ENCODE assay signal across 7 cellular contexts in genomic region chr1:221741364-221741970, GRCh38. TPM values are rescaled to one million over a fixed set of nuclear protein-coding genes. Genes with fewer than 3 reads are reported as not detected.
A peak's percentile ranks its signal among the peaks of the same experiment; 100 is the strongest.
DNase-seq lines count a peak whose midpoint lies in the region; ATAC-seq, FAIRE-seq and TF ChIP-seq lines count a peak whose summit lies in the region.

No MANE protein-coding gene starts in this region.

- H3K9me1 ChIP-seq in endothelial cell of umbilical vein (replicated peaks; ENCODE audit: control insufficient read depth, extremely low read depth, insufficient read depth, low read length) = no peaks in the 10 kb centered on the region

- H3K27me3 Mint-ChIP-seq in H9 (ENCODE audit: low read depth) = no peaks in the 10 kb centered on the region; the same call in 1 of the 2 replicates

- no peak overlapping the region for H2AFZ ChIP-seq in H9 (ENCODE audit: low read length)
- H2AFZ ChIP-seq in SK-N-SH (ENCODE audit: low read depth) = peak overlapping the region; percentile 82
- peak overlapping the region; percentile 88 for H2AFZ ChIP-seq in endothelial cell of umbilical vein (ENCODE audit: low read depth, low read length)

- dilution Hi-C loops in endothelial cell of umbilical vein (cut with MboI; ENCODE audit: extremely low pct_ligation_motif_present, low sequenced_read_pairs) = no loop called here

- no peak for TF ChIP-seq POLR2A in endothelial cell of umbilical vein (IDR thresholded peaks at IDR 0.05; ENCODE audit: low read depth, low read length)

- H3K27me3 ChIP-seq in H9 (ENCODE audit: insufficient read depth, low read length) (peaks cover 16% of the 10 kb centered on the region; the same call in 1 of the 2 replicates), SK-N-SH (ENCODE audit: insufficient read depth) (no peaks in the 10 kb centered on the region), endothelial cell of umbilical vein (ENCODE audit: control insufficient read depth in 2 of 2, insufficient read depth in 2 of 2, low read length in 2 of 2) (peaks cover 7 to 13% of the 10 kb centered on the region in 2 experiments), muscle layer of duodenum (ENCODE audit: low read depth, low read length) (no peaks in the 10 kb centered on the region)

- H3K56ac ChIP-seq in H9 (ENCODE audit: insufficient read length, low read depth, low read length) = no peak overlapping the region

- no peak overlapping the region for H4K8ac ChIP-seq in H9 (replicated peaks; ENCODE audit: insufficient read length, low read depth, low read length)

- no peaks in the 10 kb centered on the region for H3K79me1 ChIP-seq in H9 (ENCODE audit: insufficient read depth, low read depth, low read length, poor library complexity, severe bottlenecking)

- WGBS in H9 (ENCODE audit: extremely low coverage, insufficient read length, low lambda C conversion rate) = no CpG with 5 or more reads among the region's 22 CpGs
- WGBS in SK-N-SH (ENCODE audit: low lambda C conversion rate) = 3% methylated on average over 22 of the region's 22 CpGs

- no peak for FAIRE-seq in endothelial cell of umbilical vein (lab: Jason Lieb, UNC)

- no peaks in the 10 kb centered on the region for H4K20me1 ChIP-seq in H9 (ENCODE audit: control insufficient read depth, insufficient read depth, insufficient read length)
- H4K20me1 ChIP-seq in SK-N-SH (ENCODE audit: insufficient read depth) = no peaks in the 10 kb centered on the region
- no peaks in the 10 kb centered on the region for H4K20me1 ChIP-seq in endothelial cell of umbilical vein (replicated peaks; ENCODE audit: control insufficient read depth, extremely low read depth, insufficient read depth, low read length)

- H4K91ac ChIP-seq in H9 (ENCODE audit: insufficient read length, low read depth, low read length) = no peak overlapping the region

- H2BK5ac ChIP-seq in H9 (ENCODE audit: insufficient read length, low read length) = no peak overlapping the region

- H3K27ac Mint-ChIP-seq in H9 = no peak overlapping the region

- H3K9me3 ChIP-seq in H9 (ENCODE audit: control insufficient read depth, low read depth, low read length) (no peaks in the 10 kb centered on the region), SK-N-SH (no peaks in the 10 kb centered on the region), endothelial cell of umbilical vein (replicated peaks; ENCODE audit: control insufficient read depth, insufficient read depth, low read length) (no peaks in the 10 kb centered on the region), muscle layer of duodenum (ENCODE audit: control insufficient read depth in 1 of 2, low read length in 2 of 2) (no peaks in the 10 kb centered on the region)

- H3K14ac ChIP-seq in H9 (ENCODE audit: insufficient read depth, low read length) = peak overlapping the region; percentile 67; the same call in 1 of the 2 replicates

- no peaks in the 10 kb centered on the region for H3K79me2 ChIP-seq in H9 (ENCODE audit: insufficient read depth, low read length)
- H3K79me2 ChIP-seq in SK-N-SH (ENCODE audit: insufficient read depth) = no peaks in the 10 kb centered on the region
- H3K79me2 ChIP-seq in endothelial cell of umbilical vein (ENCODE audit: control insufficient read depth, insufficient read depth, low read length) = no peaks in the 10 kb centered on the region

- BruUV-seq in endothelial cell of umbilical vein (replicated peaks; lab: Mats Ljungman, UMichigan) = TSS peak; percentile 49

- H3K9me3 Mint-ChIP-seq in H9 = peaks cover 0 to 2% of the 10 kb centered on the region in 2 experiments; a peak in 1 of 5 replicates

- H3K4me3 ChIP-seq in SK-N-SH (ENCODE audit: low read depth in 2 of 2, low read length in 1 of 2) = peak overlapping the region; percentile 57 to 94
- peak overlapping the region; percentile 39 to 84 (median 64) for H3K4me3 ChIP-seq in endothelial cell of umbilical vein (replicated peaks in 1 of 3; ENCODE audit: insufficient read depth in 1 of 3, low read depth in 1 of 3, low read length in 3 of 3)
- peak overlapping the region; percentile 91 to 97 for H3K4me3 ChIP-seq in muscle layer of duodenum (ENCODE audit: low read depth in 1 of 2, low read length in 2 of 2)

- H4K5ac ChIP-seq in H9 (ENCODE audit: insufficient read length, low read depth, low read length) = no peak overlapping the region

- no peak for TF ChIP-seq EP300 in SK-N-SH (IDR thresholded peaks at IDR 0.05; ENCODE audit: borderline replicate concordance in 1 of 2, low read depth in 1 of 2, low read length in 1 of 2)

- DNase-seq in D341Med (ENCODE audit: low spot score) = peak; percentile 62
- no peak for DNase-seq in H9
- DNase-seq in SK-N-SH = peak; percentile 56
- DNase-seq in endothelial cell of umbilical vein (ENCODE audit: low read depth, low spot score) = peak; percentile 43

- H3K9ac ChIP-seq in H9 (ENCODE audit: extremely low read depth, insufficient read length, low read length) (peak overlapping the region; percentile 60), SK-N-SH (peak overlapping the region; percentile 79), endothelial cell of umbilical vein (replicated peaks; ENCODE audit: extremely low read depth, insufficient read depth, low read length) (peak overlapping the region; percentile 72)

- H3K23ac ChIP-seq in H9 (ENCODE audit: insufficient read length, low read depth, low read length) = no peak overlapping the region

- H2AK5ac ChIP-seq in H9 (ENCODE audit: insufficient read length, low read length) = no peak overlapping the region

- H3K4me3 Mint-ChIP-seq in H9 = no peak overlapping the region

- H3K4me1 ChIP-seq in H9 (ENCODE audit: insufficient read depth, low read length) (peaks cover 4% of the 10 kb centered on the region; the same call in 1 of the 2 replicates), SK-N-SH (ENCODE audit: control insufficient read depth in 1 of 2, insufficient read depth in 2 of 2, low read depth in 1 of 2, low read length in 1 of 2) (peaks cover 0 to 21% of the 10 kb centered on the region in 2 experiments; a peak in 2 of 4 replicates), endothelial cell of umbilical vein (ENCODE audit: control insufficient read depth, extremely low read depth, insufficient read depth, low read length) (peaks cover 13% of the 10 kb centered on the region), muscle layer of duodenum (ENCODE audit: control insufficient read depth in 1 of 2, insufficient read depth in 2 of 2, low read length in 2 of 2) (peaks cover 0 to 26% of the 10 kb centered on the region in 2 donors)

- peak overlapping the region; percentile 41 for H3K18ac ChIP-seq in H9 (ENCODE audit: insufficient read length, low read depth, low read length)

- no peak for TF ChIP-seq RAD21 in SK-N-SH (IDR thresholded peaks at IDR 0.05; ENCODE audit: low read length)

- TF ChIP-seq CTCF in H9 (conservative IDR thresholded peaks at IDR 0.05) (no peak), SK-N-SH (IDR thresholded peaks at IDR 0.05) (no peak), endothelial cell of umbilical vein (IDR thresholded peaks at IDR 0.05; ENCODE audit: extremely low read depth in 1 of 2, insufficient read depth in 1 of 2, low read depth in 1 of 2, low read length in 2 of 2) (no peak)

- peaks cover 7% of the 10 kb centered on the region for H3F3A ChIP-seq in SK-N-SH (replicated peaks; ENCODE audit: insufficient read depth)

- intact Hi-C loops in endothelial cell of umbilical vein (cut with micrococcal nuclease) = loop anchor here (5.0 to 10.0 kb wide), 6 partner anchors 324 to 849 kb away; no protein-coding TSS in a partner anchor

- no peak overlapping the region for H3K4ac ChIP-seq in H9 (ENCODE audit: low read depth, low read length)

- H3K23me2 ChIP-seq in H9 (ENCODE audit: insufficient read length, low read depth, low read length, poor library complexity, severe bottlenecking) = peaks cover 26% of the 10 kb centered on the region

- H2BK12ac ChIP-seq in H9 (ENCODE audit: insufficient read length, low read depth, low read length) = no peak overlapping the region

- no peaks in the 10 kb centered on the region for H3K9me2 ChIP-seq in SK-N-SH

- H2BK20ac ChIP-seq in H9 (ENCODE audit: low read depth, low read length, poor library complexity, severe bottlenecking) = no peak overlapping the region

- H3K36me3 ChIP-seq in SK-N-SH (replicated peaks in 1 of 2; ENCODE audit: control insufficient read depth in 1 of 2, insufficient read depth in 2 of 2, low read length in 1 of 2) (peaks cover 0 to 19% of the 10 kb centered on the region in 2 experiments), endothelial cell of umbilical vein (ENCODE audit: control insufficient read depth in 2 of 2, extremely low read depth in 1 of 2, insufficient read depth in 2 of 2, low read length in 2 of 2) (no peaks in the 10 kb centered on the region), muscle layer of duodenum (ENCODE audit: control insufficient read depth in 1 of 2, insufficient read depth in 2 of 2, low read length in 2 of 2) (peaks cover 0 to 8% of the 10 kb centered on the region in 2 donors)

- CTCF ChIA-PET in SK-N-SH (lab: Yijun Ruan, JAX) (interaction anchor here (0.6 to 3.6 kb wide), 20 partner anchors 8 to 715 kb away, joined by 3 to 20 read pairs (median 4); no protein-coding TSS in a partner anchor), endothelial cell of umbilical vein (lab: Charles Lee) (interaction anchor here (0.6 to 3.5 kb wide), 24 partner anchors 10 to 1008 kb away, joined by 3 to 13 read pairs (median 4); no protein-coding TSS in a partner anchor)

- POLR2A ChIA-PET in SK-N-SH (lab: Yijun Ruan, JAX) = interaction anchor here (0.9 to 2.0 kb wide), 8 partner anchors 9 to 972 kb away, joined by 3 to 13 read pairs (median 4); no protein-coding TSS in a partner anchor
- POLR2A ChIA-PET in endothelial cell of umbilical vein (lab: Charles Lee) = interaction anchor here (0.6 to 1.3 kb wide), 4 partner anchors 93 to 1009 kb away, joined by 3 to 4 read pairs (median 4); no protein-coding TSS in a partner anchor

- ATAC-seq in GM21515 (IDR thresholded peaks at IDR 0.05; ENCODE audit: unreplicated experiment) (no peak), HG02885 (IDR thresholded peaks at IDR 0.05; ENCODE audit: poor library complexity, unreplicated experiment) (no peak)

- no peak overlapping the region for H2BK15ac ChIP-seq in H9 (ENCODE audit: low read depth, low read length)

- no peak overlapping the region for H2BK120ac ChIP-seq in H9 (ENCODE audit: low read depth, low read length, poor library complexity, severe bottlenecking)

- peaks cover 14% of the 10 kb centered on the region in 2 experiments for H3K4me1 Mint-ChIP-seq in H9

- H3K36me3 Mint-ChIP-seq in H9 (ENCODE audit: insufficient read depth in 1 of 3, low read depth in 3 of 3) = peaks cover 0 to 26% (median 18%) of the 10 kb centered on the region in 3 experiments; a peak in 4 of 7 replicates

- H3K4me2 ChIP-seq in H9 (ENCODE audit: insufficient read depth, insufficient read length, low read length) (peak overlapping the region; percentile 94), SK-N-SH (peak overlapping the region; percentile 88), endothelial cell of umbilical vein (ENCODE audit: insufficient read depth, low read length) (peak overlapping the region; percentile 80)

- H3K27ac ChIP-seq in H9 (ENCODE audit: insufficient read length, low read depth, low read length) (no peak overlapping the region), SK-N-SH (ENCODE audit: low read depth in 2 of 2, low read length in 1 of 2) (peak overlapping the region; percentile 75 to 98), endothelial cell of umbilical vein (ENCODE audit: insufficient read depth, low read depth, low read length) (peak overlapping the region; percentile 41), muscle layer of duodenum (ENCODE audit: low read length) (peak overlapping the region; percentile 96)

- no peak overlapping the region for H3T11ph ChIP-seq in H9 (ENCODE audit: low read length)

RNA-seq across cellular contexts. Expression of gene DUSP10, which starts 0.4 kb away (rescaled TPM):
- total RNA-seq in H9 (2021) (2.0 and 3.2 TPM in 2 replicates), endothelial cell of umbilical vein (1.6 and 1.9 TPM in 2 replicates)
- polyA plus RNA-seq in SK-N-SH (2012; rRNA removed) (6.4 and 6.8 TPM in 2 replicates), endothelial cell of umbilical vein (1.1 and 1.6 TPM in 2 replicates)
- 5.0 and 5.2 TPM in 2 replicates for polyA plus RNA-seq in SK-N-SH (2012; cell fraction: cytosol; rRNA removed)
- 8.0 and 11.1 TPM in 2 replicates for polyA plus RNA-seq in SK-N-SH (2012; cell fraction: nucleus; rRNA removed)
- polyA plus RNA-seq in endothelial cell of umbilical vein (2011; cell fraction: cytosol; rRNA removed) = 1.4 and 1.5 TPM in 2 replicates
- polyA plus RNA-seq in endothelial cell of umbilical vein (2011; cell fraction: nucleus; rRNA removed) = 4.2 and 4.4 TPM in 2 replicates
- 0.64 and 0.82 TPM in 2 replicates for polyA plus RNA-seq in endothelial cell of umbilical vein (2012)
- 1.9 and 3.4 TPM in 2 replicates for polyA minus RNA-seq in endothelial cell of umbilical vein
- polyA minus RNA-seq in endothelial cell of umbilical vein (2011; cell fraction: cytosol; rRNA and poly(A)+ RNA removed) = 3.2 TPM
- polyA minus RNA-seq in endothelial cell of umbilical vein (2011; cell fraction: nucleus; rRNA and poly(A)+ RNA removed) = 8.3 and 8.6 TPM in 2 replicates
